20 cellular contexts compared by ENCODE assay signal in genomic region chr7:117024811-117025210, GRCh38.
"Had no signal": no experiment of that assay in that cellular context is flagged by ENCODE, and none has a peak within 500 bp of the region (broad histone marks: within the 10 kb centered on the region; RNA-seq: fewer than 3 reads in every experiment).

No MANE protein-coding gene starts in this region.

- H3K27me3 ChIP-seq: body of pancreas, colonic mucosa, esophagus squamous epithelium, suprapubic skin had no signal

- H3K9me3 Mint-ChIP-seq: activated naive CD8-positive, alpha-beta T cell treated with anti-CD3 and anti-CD28 coated beads, Interleukin-2, amount 10 ng/mL, durations not matched to agents 7 days and 5 days; stimulated activated naive CD8-positive, alpha-beta T cell treated with anti-CD3 and anti-CD28 coated beads, Interleukin-15, Interleukin-2, amounts not matched to agents 100 ng/mL and 50 ng/mL, for 24 hours had no signal

- H3K36me3 ChIP-seq: colonic mucosa, esophagus squamous epithelium, suprapubic skin had no signal

- H3K27ac Mint-ChIP-seq: activated CD8-positive, alpha-beta memory T cell treated with anti-CD3 and anti-CD28 coated beads, Interleukin-2, amount 10 ng/mL, durations not matched to agents 7 days and 5 days; activated naive CD8-positive, alpha-beta T cell treated with anti-CD3 and anti-CD28 coated beads, Interleukin-2, amount 10 ng/mL, durations not matched to agents 7 days and 5 days; immature natural killer cell; nephron progenitor cell; progenitor cell of endocrine pancreas; stimulated activated naive CD8-positive, alpha-beta T cell treated with anti-CD3 and anti-CD28 coated beads, Interleukin-15, Interleukin-2, amounts not matched to agents 100 ng/mL and 50 ng/mL, for 24 hours; type B pancreatic cell had no signal

- H3K36me3 Mint-ChIP-seq: activated naive CD8-positive, alpha-beta T cell treated with anti-CD3 and anti-CD28 coated beads, Interleukin-2, amount 10 ng/mL, durations not matched to agents 7 days and 5 days; immature natural killer cell had no signal

- H3K4me3 ChIP-seq: body of pancreas, colonic mucosa, esophagus squamous epithelium, suprapubic skin had no signal

- FAIRE-seq: endometrium had no signal

- H3K27me3 Mint-ChIP-seq: activated CD8-positive, alpha-beta memory T cell treated with anti-CD3 and anti-CD28 coated beads, Interleukin-2, amount 10 ng/mL, durations not matched to agents 7 days and 5 days; activated naive CD8-positive, alpha-beta T cell treated with anti-CD3 and anti-CD28 coated beads, Interleukin-2, amount 10 ng/mL, durations not matched to agents 7 days and 5 days; progenitor cell of endocrine pancreas; stimulated activated naive CD8-positive, alpha-beta T cell treated with anti-CD3 and anti-CD28 coated beads, Interleukin-15, Interleukin-2, amounts not matched to agents 100 ng/mL and 50 ng/mL, for 24 hours; type B pancreatic cell had no signal

- H3K27ac ChIP-seq: body of pancreas, colonic mucosa, esophagus squamous epithelium, suprapubic skin had no signal

- H3K4me3 Mint-ChIP-seq: activated CD8-positive, alpha-beta memory T cell treated with anti-CD3 and anti-CD28 coated beads, Interleukin-2, amount 10 ng/mL, durations not matched to agents 7 days and 5 days; activated naive CD8-positive, alpha-beta T cell treated with anti-CD3 and anti-CD28 coated beads, Interleukin-2, amount 10 ng/mL, durations not matched to agents 7 days and 5 days; immature natural killer cell; nephron progenitor cell; stimulated activated naive CD8-positive, alpha-beta T cell treated with anti-CD3 and anti-CD28 coated beads, Interleukin-15, Interleukin-2, amounts not matched to agents 100 ng/mL and 50 ng/mL, for 24 hours; type B pancreatic cell had no signal

- H3K9me3 ChIP-seq: body of pancreas, colonic mucosa, esophagus squamous epithelium had no signal

- DNase-seq: activated CD4-positive, alpha-beta T cell treated with anti-CD3 and anti-CD28 coated beads, Interleukin-2, amount 50 U/mL, for 48 hours; activated CD8-positive, alpha-beta memory T cell treated with anti-CD3 and anti-CD28 coated beads, Interleukin-2, amount 10 ng/mL, durations not matched to agents 7 days and 5 days; activated naive CD4-positive, alpha-beta T cell; activated naive CD8-positive, alpha-beta T cell treated with anti-CD3 and anti-CD28 coated beads, Interleukin-2, amount 10 ng/mL, durations not matched to agents 7 days and 5 days; amygdala; body of pancreas; central memory CD4-positive, alpha-beta T cell; colonic mucosa; esophagus squamous epithelium; immature natural killer cell; left ventricle myocardium superior; nephron progenitor cell; stimulated activated CD4-positive, alpha-beta T cell treated with anti-CD3 and anti-CD28 coated beads, Interleukin-12 subunit alpha, Interleukin-12 subunit beta, amount 100 ng/mL, for 4 hours; stimulated activated CD4-positive, alpha-beta T cell treated with anti-CD3 and anti-CD28 coated beads, Interleukin-1b, Interleukin-23, amount 100 ng/mL, for 48 hours; T1000 had no signal

- ATAC-seq: activated CD8-positive, alpha-beta memory T cell treated with anti-CD3 and anti-CD28 coated beads, Interleukin-2, amount 10 ng/mL, durations not matched to agents 7 days and 5 days; body of pancreas; left ventricle myocardium superior had no signal

- H3K4me1 ChIP-seq: colonic mucosa had no signal
